In the genomic region with DNA sequence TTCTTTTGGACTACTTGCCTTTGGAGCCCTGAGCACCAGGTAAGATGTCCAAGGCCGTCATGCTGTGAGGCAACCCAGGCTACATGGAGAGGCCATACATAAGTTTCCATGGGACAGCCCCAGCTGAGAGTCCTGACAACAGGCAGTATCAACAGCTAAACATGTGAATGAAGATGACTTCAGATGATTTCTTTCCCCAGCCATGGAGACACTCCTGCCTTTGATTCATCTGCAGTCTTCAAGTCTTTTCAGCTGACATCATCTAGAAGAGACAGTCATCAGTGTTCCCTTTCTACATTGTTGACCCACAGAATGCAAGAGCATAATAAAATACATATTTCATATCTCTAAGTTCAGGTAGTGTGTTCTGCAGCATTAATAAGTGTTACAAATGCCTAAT, we compare ENCODE assay signal across 2 cellular contexts.
TF ChIP-seq lines count a peak whose summit lies in the region.

No MANE protein-coding gene starts in this region.

TF ChIP-seq in IMR-90, 13 proteins besides CTCF, POLR2A, EP300 and RAD21:
- no peak for TF ChIP-seq CEBPB (IDR thresholded peaks at IDR 0.05; ENCODE audit: low read depth, low read length)
- TF ChIP-seq CHD1 (IDR thresholded peaks at IDR 0.05; ENCODE audit: low read depth, low read length), result no peak
- TF ChIP-seq, protein P1, sequence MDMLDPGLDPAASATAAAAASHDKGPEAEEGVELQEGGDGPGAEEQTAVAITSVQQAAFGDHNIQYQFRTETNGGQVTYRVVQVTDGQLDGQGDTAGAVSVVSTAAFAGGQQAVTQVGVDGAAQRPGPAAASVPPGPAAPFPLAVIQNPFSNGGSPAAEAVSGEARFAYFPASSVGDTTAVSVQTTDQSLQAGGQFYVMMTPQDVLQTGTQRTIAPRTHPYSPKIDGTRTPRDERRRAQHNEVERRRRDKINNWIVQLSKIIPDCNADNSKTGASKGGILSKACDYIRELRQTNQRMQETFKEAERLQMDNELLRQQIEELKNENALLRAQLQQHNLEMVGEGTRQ (IDR thresholded peaks at IDR 0.05; ENCODE audit: low read depth, low read length), result no peak
- no peak for TF ChIP-seq BHLHE40 (IDR thresholded peaks at IDR 0.05; ENCODE audit: low read depth, low read length)
- TF ChIP-seq SMC3 (IDR thresholded peaks at IDR 0.05; ENCODE audit: low read depth, low read length), result no peak
- no peak for TF ChIP-seq MAFK (IDR thresholded peaks at IDR 0.05; ENCODE audit: low read depth, low read length)
- TF ChIP-seq FOS (IDR thresholded peaks at IDR 0.05; ENCODE audit: low read depth, low read length), result no peak
- no peak for TF ChIP-seq MXI1 (IDR thresholded peaks at IDR 0.05; ENCODE audit: borderline replicate concordance, low read depth, low read length)
- TF ChIP-seq, protein P2, sequence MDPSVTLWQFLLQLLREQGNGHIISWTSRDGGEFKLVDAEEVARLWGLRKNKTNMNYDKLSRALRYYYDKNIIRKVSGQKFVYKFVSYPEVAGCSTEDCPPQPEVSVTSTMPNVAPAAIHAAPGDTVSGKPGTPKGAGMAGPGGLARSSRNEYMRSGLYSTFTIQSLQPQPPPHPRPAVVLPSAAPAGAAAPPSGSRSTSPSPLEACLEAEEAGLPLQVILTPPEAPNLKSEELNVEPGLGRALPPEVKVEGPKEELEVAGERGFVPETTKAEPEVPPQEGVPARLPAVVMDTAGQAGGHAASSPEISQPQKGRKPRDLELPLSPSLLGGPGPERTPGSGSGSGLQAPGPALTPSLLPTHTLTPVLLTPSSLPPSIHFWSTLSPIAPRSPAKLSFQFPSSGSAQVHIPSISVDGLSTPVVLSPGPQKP (IDR thresholded peaks at IDR 0.05; ENCODE audit: borderline replicate concordance, low read depth, low read length), result no peak
- TF ChIP-seq RCOR1 (IDR thresholded peaks at IDR 0.05; ENCODE audit: insufficient replicate concordance, low read length), result no peak
- no peak for TF ChIP-seq NFE2L2 (IDR thresholded peaks at IDR 0.05; ENCODE audit: low read depth, low read length)
- no peak for TF ChIP-seq MAZ (IDR thresholded peaks at IDR 0.05; ENCODE audit: borderline replicate concordance, low read depth, low read length)
- TF ChIP-seq RFX5 (IDR thresholded peaks at IDR 0.05; ENCODE audit: low read depth, low read length), result no peak

TF ChIP-seq in H1, 55 proteins besides CTCF, POLR2A, EP300 and RAD21:
- no peak for TF ChIP-seq HDAC6 (IDR thresholded peaks at IDR 0.05; ENCODE audit: low read depth, low read length)
- no peak for TF ChIP-seq RNF2 (IDR thresholded peaks at IDR 0.05; ENCODE audit: borderline replicate concordance, low read depth, low read length, missing control alignments, poor library complexity, severe bottlenecking)
- TF ChIP-seq RXRA (IDR thresholded peaks at IDR 0.05; ENCODE audit: insufficient read depth, low read depth, low read length), result no peak
- no peak for TF ChIP-seq TBP (IDR thresholded peaks at IDR 0.05; ENCODE audit: low read depth, low read length)
- no peak for TF ChIP-seq MAFK (IDR thresholded peaks at IDR 0.05; ENCODE audit: low read depth, low read length)
- no peak for TF ChIP-seq YY1 (IDR thresholded peaks at IDR 0.05; ENCODE audit: low read depth, low read length)
- TF ChIP-seq KDM5A (IDR thresholded peaks at IDR 0.05; ENCODE audit: low read length), result no peak
- no peak for TF ChIP-seq JUN (IDR thresholded peaks at IDR 0.05; ENCODE audit: low read depth, low read length)
- no peak for TF ChIP-seq BCL11A (IDR thresholded peaks at IDR 0.05; ENCODE audit: low read depth in 2 of 2, low read length in 2 of 2)
- TF ChIP-seq, protein P3, sequence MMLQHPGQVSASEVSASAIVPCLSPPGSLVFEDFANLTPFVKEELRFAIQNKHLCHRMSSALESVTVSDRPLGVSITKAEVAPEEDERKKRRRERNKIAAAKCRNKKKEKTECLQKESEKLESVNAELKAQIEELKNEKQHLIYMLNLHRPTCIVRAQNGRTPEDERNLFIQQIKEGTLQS (IDR thresholded peaks at IDR 0.05; ENCODE audit: insufficient read depth, low read depth, low read length), result no peak
- TF ChIP-seq CBX8 (IDR thresholded peaks at IDR 0.05; ENCODE audit: borderline replicate concordance, low read depth, low read length), result no peak
- no peak for TF ChIP-seq SUZ12 (IDR thresholded peaks at IDR 0.05; ENCODE audit: low read length)
- no peak for TF ChIP-seq KDM4A (IDR thresholded peaks at IDR 0.05; ENCODE audit: low read depth, low read length, severe bottlenecking)
- TF ChIP-seq CBX5 (IDR thresholded peaks at IDR 0.05; ENCODE audit: low read depth, low read length), result no peak
- TF ChIP-seq GTF2F1 (IDR thresholded peaks at IDR 0.05; ENCODE audit: borderline replicate concordance, low read depth, low read length), result no peak
- TF ChIP-seq, protein P4, sequence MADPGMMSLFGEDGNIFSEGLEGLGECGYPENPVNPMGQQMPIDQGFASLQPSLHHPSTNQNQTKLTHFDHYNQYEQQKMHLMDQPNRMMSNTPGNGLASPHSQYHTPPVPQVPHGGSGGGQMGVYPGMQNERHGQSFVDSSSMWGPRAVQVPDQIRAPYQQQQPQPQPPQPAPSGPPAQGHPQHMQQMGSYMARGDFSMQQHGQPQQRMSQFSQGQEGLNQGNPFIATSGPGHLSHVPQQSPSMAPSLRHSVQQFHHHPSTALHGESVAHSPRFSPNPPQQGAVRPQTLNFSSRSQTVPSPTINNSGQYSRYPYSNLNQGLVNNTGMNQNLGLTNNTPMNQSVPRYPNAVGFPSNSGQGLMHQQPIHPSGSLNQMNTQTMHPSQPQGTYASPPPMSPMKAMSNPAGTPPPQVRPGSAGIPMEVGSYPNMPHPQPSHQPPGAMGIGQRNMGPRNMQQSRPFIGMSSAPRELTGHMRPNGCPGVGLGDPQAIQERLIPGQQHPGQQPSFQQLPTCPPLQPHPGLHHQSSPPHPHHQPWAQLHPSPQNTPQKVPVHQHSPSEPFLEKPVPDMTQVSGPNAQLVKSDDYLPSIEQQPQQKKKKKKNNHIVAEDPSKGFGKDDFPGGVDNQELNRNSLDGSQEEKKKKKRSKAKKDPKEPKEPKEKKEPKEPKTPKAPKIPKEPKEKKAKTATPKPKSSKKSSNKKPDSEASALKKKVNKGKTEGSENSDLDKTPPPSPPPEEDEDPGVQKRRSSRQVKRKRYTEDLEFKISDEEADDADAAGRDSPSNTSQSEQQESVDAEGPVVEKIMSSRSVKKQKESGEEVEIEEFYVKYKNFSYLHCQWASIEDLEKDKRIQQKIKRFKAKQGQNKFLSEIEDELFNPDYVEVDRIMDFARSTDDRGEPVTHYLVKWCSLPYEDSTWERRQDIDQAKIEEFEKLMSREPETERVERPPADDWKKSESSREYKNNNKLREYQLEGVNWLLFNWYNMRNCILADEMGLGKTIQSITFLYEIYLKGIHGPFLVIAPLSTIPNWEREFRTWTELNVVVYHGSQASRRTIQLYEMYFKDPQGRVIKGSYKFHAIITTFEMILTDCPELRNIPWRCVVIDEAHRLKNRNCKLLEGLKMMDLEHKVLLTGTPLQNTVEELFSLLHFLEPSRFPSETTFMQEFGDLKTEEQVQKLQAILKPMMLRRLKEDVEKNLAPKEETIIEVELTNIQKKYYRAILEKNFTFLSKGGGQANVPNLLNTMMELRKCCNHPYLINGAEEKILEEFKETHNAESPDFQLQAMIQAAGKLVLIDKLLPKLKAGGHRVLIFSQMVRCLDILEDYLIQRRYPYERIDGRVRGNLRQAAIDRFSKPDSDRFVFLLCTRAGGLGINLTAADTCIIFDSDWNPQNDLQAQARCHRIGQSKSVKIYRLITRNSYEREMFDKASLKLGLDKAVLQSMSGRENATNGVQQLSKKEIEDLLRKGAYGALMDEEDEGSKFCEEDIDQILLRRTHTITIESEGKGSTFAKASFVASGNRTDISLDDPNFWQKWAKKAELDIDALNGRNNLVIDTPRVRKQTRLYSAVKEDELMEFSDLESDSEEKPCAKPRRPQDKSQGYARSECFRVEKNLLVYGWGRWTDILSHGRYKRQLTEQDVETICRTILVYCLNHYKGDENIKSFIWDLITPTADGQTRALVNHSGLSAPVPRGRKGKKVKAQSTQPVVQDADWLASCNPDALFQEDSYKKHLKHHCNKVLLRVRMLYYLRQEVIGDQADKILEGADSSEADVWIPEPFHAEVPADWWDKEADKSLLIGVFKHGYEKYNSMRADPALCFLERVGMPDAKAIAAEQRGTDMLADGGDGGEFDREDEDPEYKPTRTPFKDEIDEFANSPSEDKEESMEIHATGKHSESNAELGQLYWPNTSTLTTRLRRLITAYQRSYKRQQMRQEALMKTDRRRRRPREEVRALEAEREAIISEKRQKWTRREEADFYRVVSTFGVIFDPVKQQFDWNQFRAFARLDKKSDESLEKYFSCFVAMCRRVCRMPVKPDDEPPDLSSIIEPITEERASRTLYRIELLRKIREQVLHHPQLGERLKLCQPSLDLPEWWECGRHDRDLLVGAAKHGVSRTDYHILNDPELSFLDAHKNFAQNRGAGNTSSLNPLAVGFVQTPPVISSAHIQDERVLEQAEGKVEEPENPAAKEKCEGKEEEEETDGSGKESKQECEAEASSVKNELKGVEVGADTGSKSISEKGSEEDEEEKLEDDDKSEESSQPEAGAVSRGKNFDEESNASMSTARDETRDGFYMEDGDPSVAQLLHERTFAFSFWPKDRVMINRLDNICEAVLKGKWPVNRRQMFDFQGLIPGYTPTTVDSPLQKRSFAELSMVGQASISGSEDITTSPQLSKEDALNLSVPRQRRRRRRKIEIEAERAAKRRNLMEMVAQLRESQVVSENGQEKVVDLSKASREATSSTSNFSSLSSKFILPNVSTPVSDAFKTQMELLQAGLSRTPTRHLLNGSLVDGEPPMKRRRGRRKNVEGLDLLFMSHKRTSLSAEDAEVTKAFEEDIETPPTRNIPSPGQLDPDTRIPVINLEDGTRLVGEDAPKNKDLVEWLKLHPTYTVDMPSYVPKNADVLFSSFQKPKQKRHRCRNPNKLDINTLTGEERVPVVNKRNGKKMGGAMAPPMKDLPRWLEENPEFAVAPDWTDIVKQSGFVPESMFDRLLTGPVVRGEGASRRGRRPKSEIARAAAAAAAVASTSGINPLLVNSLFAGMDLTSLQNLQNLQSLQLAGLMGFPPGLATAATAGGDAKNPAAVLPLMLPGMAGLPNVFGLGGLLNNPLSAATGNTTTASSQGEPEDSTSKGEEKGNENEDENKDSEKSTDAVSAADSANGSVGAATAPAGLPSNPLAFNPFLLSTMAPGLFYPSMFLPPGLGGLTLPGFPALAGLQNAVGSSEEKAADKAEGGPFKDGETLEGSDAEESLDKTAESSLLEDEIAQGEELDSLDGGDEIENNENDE (IDR thresholded peaks at IDR 0.05; ENCODE audit: insufficient replicate concordance, low read length), result no peak
- TF ChIP-seq CHD1 (IDR thresholded peaks at IDR 0.05; ENCODE audit: low read depth, low read length), result no peak
